Comparison of ENCODE assay signal across 8 cellular contexts in the genomic region with DNA sequence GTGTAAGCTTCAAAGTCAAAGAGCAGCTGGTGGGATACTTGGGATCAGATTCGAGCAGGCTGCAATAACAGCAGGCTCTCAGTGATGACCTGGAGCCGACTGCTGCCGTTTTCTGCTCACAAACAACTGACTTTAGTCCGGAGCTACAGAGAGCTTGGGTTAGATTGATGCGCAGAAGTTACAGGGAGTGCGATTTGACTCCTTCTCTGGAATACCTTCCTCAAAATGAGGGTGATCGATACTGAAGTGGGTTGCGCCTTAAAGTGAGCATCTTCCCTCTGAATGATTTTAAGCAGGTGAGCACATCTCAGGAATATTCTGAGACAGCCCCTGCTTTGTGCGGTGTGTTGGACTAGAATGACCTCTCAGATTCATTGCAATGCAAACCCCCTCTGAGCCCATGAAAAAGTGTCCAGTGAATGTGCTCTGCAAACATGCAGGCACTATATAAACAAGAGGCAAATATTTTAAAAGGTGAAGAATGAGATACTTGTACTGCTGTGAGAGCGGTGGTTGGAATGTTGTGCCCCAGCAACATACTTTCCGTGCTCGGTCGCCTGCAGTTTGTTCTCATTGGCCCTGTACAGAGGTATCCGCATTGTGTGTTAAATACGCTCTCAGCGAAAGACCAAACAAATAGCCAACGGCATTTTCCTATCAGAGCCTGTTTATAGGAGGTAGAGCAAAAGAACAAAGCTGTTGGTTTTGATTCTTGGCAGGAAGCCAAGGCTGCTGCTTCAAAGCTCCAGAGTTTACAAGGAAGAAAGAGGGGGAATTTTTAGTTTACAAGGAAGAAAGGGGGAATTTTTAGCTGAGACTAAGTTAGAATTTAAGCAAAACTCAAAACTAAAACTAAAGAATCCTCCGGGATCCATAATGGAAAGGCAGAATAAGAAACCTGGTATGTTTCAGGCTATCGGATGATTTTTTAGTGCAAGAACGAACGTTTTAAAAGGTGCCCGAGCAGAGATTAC.
DNase-seq lines count a peak whose midpoint lies in the region; ATAC-seq and TF ChIP-seq lines count a peak whose summit lies in the region.

No MANE protein-coding gene starts in this region.

- ATAC-seq in HG02870 (IDR thresholded peaks at IDR 0.05; ENCODE audit: unreplicated experiment) (no peak), HG02973 (IDR thresholded peaks at IDR 0.05; ENCODE audit: unreplicated experiment) (no peak)

- DNase-seq in HuH-7.5 (ENCODE audit: low spot score) (peak; percentile 33), amniotic epithelial cell (ENCODE audit: low read depth) (peak; percentile 82), stomach (peak; percentile 57), NOMO-1 (lab: John Stamatoyannopoulos, UW; ENCODE audit: unreplicated experiment in 2 of 2) (no peak), activated T-cell treated with anti-CD3 and anti-CD28 coated beads for 4 hours (no peak)

- no peaks in the 10 kb centered on the region for H3K9me3 ChIP-seq in iPS-20b (ENCODE audit: insufficient read depth, low read depth, low read length)
- no peaks in the 10 kb centered on the region for H3K9me3 ChIP-seq in stomach

- intact Hi-C loops in stomach (cut with DNase I; ENCODE audit: low total_unique reads), result no loop called here

- peak overlapping the region; percentile 3; the same call in 1 of the 2 replicates for H3K4me3 ChIP-seq in iPS-20b (ENCODE audit: low read length)
- H3K4me3 ChIP-seq in stomach, result peak overlapping the region; percentile 17 to 32 (median 25)

- H3K36me3 ChIP-seq in iPS-20b (ENCODE audit: insufficient read depth, low read depth, low read length) (no peaks in the 10 kb centered on the region), stomach (no peaks in the 10 kb centered on the region)

- H3K27me3 ChIP-seq in iPS-20b (ENCODE audit: insufficient read depth, low read length) (no peaks in the 10 kb centered on the region), stomach (no peaks in the 10 kb centered on the region)

- no peak for TF ChIP-seq CTCF in stomach (IDR thresholded peaks at IDR 0.05)

- H3K4me1 ChIP-seq in iPS-20b (ENCODE audit: insufficient read depth, low read length), result peaks cover 70% of the 10 kb centered on the region
- H3K4me1 ChIP-seq in stomach, result peaks cover 43 to 90% (median 65%) of the 10 kb centered on the region in 4 donors

- TF ChIP-seq POLR2A in stomach (IDR thresholded peaks at IDR 0.05), result no peak

- WGBS in stomach, 5 donors, result 19 to 35% (median 25%) methylated on average over 22 of the region's 22 CpGs

- peak overlapping the region; percentile 87 for H3K27ac ChIP-seq in iPS-20b (ENCODE audit: low read length)
- peak overlapping the region; percentile 78 to 87 (median 82) for H3K27ac ChIP-seq in stomach

- no peak for TF ChIP-seq EP300 in stomach (IDR thresholded peaks at IDR 0.05)

- H3K9ac ChIP-seq in iPS-20b (ENCODE audit: low read depth, low read length), result peak overlapping the region; percentile 45; the same call in 1 of the 2 replicates

Comparison
In these comparisons a context has a peak if more than half of its experiments do, and no peak if none do; other contexts are left out.
1. DNase-seq: peak in HuH-7.5 (single experiment), amniotic epithelial cell (single experiment) and stomach (single experiment); none in NOMO-1 (0 of 2) and activated T-cell treated with anti-CD3 and anti-CD28 coated beads for 4 hours (single experiment).